ENCODE assay signal across 17 cellular contexts in genomic region chr17:32794533-32795246, GRCh38.
DNase-seq lines count a peak whose midpoint lies in the region; ATAC-seq and TF ChIP-seq lines count a peak whose summit lies in the region.
"Had no signal": no experiment of that assay in that cellular context is flagged by ENCODE, and none has a peak within 500 bp of the region (broad histone marks: within the 10 kb centered on the region; RNA-seq: fewer than 3 reads in every experiment).

No MANE protein-coding gene starts in this region.

- no peaks in the 10 kb centered on the region for H3K27me3 ChIP-seq in SK-N-SH (ENCODE audit: insufficient read depth)
- H3K27me3 ChIP-seq in colonic mucosa = no peaks in the 10 kb centered on the region
- H3K27me3 ChIP-seq in right lobe of liver = no peaks in the 10 kb centered on the region
- H3K27me3 ChIP-seq: BLaER1 had no signal

- H3K27ac ChIP-seq in SK-N-SH (ENCODE audit: low read depth in 2 of 2, low read length in 1 of 2) (no peak overlapping the region), colonic mucosa (peak overlapping the region; percentile 82), right lobe of liver (peak overlapping the region in 2 of 3 donors; percentile 55 to 65)
- H3K27ac ChIP-seq: 22Rv1, BLaER1, lower lobe of right lung had no signal

- no peaks in the 10 kb centered on the region for H3K27me3 Mint-ChIP-seq in activated CD4-positive, alpha-beta memory T cell treated with anti-CD3 and anti-CD28 coated beads, Interleukin-2, amount 10 ng/mL, durations not matched to agents 7 days and 5 days
- H3K27me3 Mint-ChIP-seq: dendritic cell treated with granulocyte-macrophage colony-stimulating factor and Interleukin-4, amounts not matched to agents 40 ng/mL and 50 ng/mL, for 4 days had no signal

- peaks cover 3% of the 10 kb centered on the region for H3K4me1 Mint-ChIP-seq in activated CD4-positive, alpha-beta memory T cell treated with anti-CD3 and anti-CD28 coated beads, Interleukin-2, amount 10 ng/mL, durations not matched to agents 7 days and 5 days
- H3K4me1 Mint-ChIP-seq: activated naive CD8-positive, alpha-beta T cell treated with anti-CD3 and anti-CD28 coated beads for 36 hours; nephron; T-cell had no signal

- ATAC-seq in SK-N-SH treated with all-trans-retinoic acid at 6 μM for 48 hours (peak; percentile 30; the same call in 1 of the 3 replicates), right lobe of liver (peak; percentile 95 to 99 (median 97)), GM19397 (IDR thresholded peaks at IDR 0.05; ENCODE audit: unreplicated experiment) (no peak)
- ATAC-seq: lower lobe of right lung, T-cell had no signal

- CTCF ChIA-PET in SK-N-SH (lab: Yijun Ruan, JAX) = interaction anchor here (1.2 to 2.8 kb wide), 3 partner anchors 12 to 82 kb away, joined by 3 to 28 read pairs (median 5); partner anchors contain the start of gene MYO1D
- CTCF ChIA-PET in activated CD4-positive, alpha-beta memory T cell treated with anti-CD3 and anti-CD28 coated beads, Interleukin-2, amount 10 ng/mL, durations not matched to agents 7 days and 5 days (lab: Charles Lee) = interaction anchor here (1.1 to 2.0 kb wide), 3 partner anchors 12 to 141 kb away, joined by 3 to 7 read pairs (median 5); no protein-coding TSS in a partner anchor

- peaks cover 0 to 8% of the 10 kb centered on the region in 2 experiments; a peak in 2 of 4 replicates for H3K4me1 ChIP-seq in SK-N-SH (ENCODE audit: control insufficient read depth in 1 of 2, insufficient read depth in 2 of 2, low read depth in 1 of 2, low read length in 1 of 2)
- H3K4me1 ChIP-seq in colonic mucosa = peaks cover 6% of the 10 kb centered on the region
- peaks cover 0 to 41% (median 8%) of the 10 kb centered on the region in 4 donors for H3K4me1 ChIP-seq in right lobe of liver
- H3K4me1 ChIP-seq: BLaER1 had no signal

- TF ChIP-seq EP300 in SK-N-SH (IDR thresholded peaks at IDR 0.05; ENCODE audit: borderline replicate concordance in 1 of 2, low read depth in 1 of 2, low read length in 1 of 2) = no peak

- H3K79me2 ChIP-seq in SK-N-SH (ENCODE audit: insufficient read depth) = no peaks in the 10 kb centered on the region

- no peak for TF ChIP-seq POLR2A in right lobe of liver (IDR thresholded peaks at IDR 0.05)

- no peaks in the 10 kb centered on the region for H3K9me2 ChIP-seq in SK-N-SH

- DNase-seq in SK-N-SH (no peak), colonic mucosa (peak; percentile 62), right lobe of liver (peak; percentile 66 to 82 (median 81)), kidney tubule cell (ENCODE audit: low spot score) (no peak)
- DNase-seq in activated CD4-positive, alpha-beta memory T cell treated with anti-CD3 and anti-CD28 coated beads, Interleukin-2, amount 10 ng/mL, durations not matched to agents 7 days and 5 days = no peak
- DNase-seq in activated CD4-positive, CD25-positive, alpha-beta regulatory T cell treated with anti-CD3 and anti-CD28 coated beads, Interleukin-2, amount 50 U/mL, for 72 hours = no peak
- DNase-seq: activated naive CD8-positive, alpha-beta T cell treated with anti-CD3 and anti-CD28 coated beads for 36 hours; lower lobe of right lung; NCI-H1417 treated with DMSO at 0.1 percent for 48 hours; NCI-H2227 treated with DMSO at 0.1 percent for 48 hours; T-cell had no signal

- H3K36me3 Mint-ChIP-seq in activated CD4-positive, alpha-beta memory T cell treated with anti-CD3 and anti-CD28 coated beads, Interleukin-2, amount 10 ng/mL, durations not matched to agents 7 days and 5 days (ENCODE audit: low read depth) = no peaks in the 10 kb centered on the region
- H3K36me3 Mint-ChIP-seq: activated naive CD8-positive, alpha-beta T cell treated with anti-CD3 and anti-CD28 coated beads for 36 hours; T-cell had no signal

- no peak overlapping the region for H3K9ac ChIP-seq in SK-N-SH
- peak overlapping the region in 1 of 2 donors; percentile 36 for H3K9ac ChIP-seq in colonic mucosa (ENCODE audit: low read depth in 2 of 2, low read length in 2 of 2)
- H3K9ac ChIP-seq: BLaER1 had no signal

- no peaks in the 10 kb centered on the region for H4K20me1 ChIP-seq in SK-N-SH (ENCODE audit: insufficient read depth)
- H4K20me1 ChIP-seq: BLaER1 had no signal

- H3F3A ChIP-seq in SK-N-SH (replicated peaks; ENCODE audit: insufficient read depth) = peaks cover 5% of the 10 kb centered on the region

- H3K4me2 ChIP-seq in SK-N-SH = no peak overlapping the region
- H3K4me2 ChIP-seq: BLaER1 had no signal

- intact Hi-C loops in colonic mucosa (cut with DNase I) = no loop called here
- intact Hi-C loops in right lobe of liver (cut with DNase I) = no loop called here

- H3K27ac Mint-ChIP-seq in activated CD4-positive, alpha-beta memory T cell treated with anti-CD3 and anti-CD28 coated beads, Interleukin-2, amount 10 ng/mL, durations not matched to agents 7 days and 5 days = no peak overlapping the region
- H3K27ac Mint-ChIP-seq: activated naive CD8-positive, alpha-beta T cell treated with anti-CD3 and anti-CD28 coated beads for 36 hours; dendritic cell treated with granulocyte-macrophage colony-stimulating factor and Interleukin-4, amounts not matched to agents 40 ng/mL and 50 ng/mL, for 4 days; nephron; T-cell had no signal

- no peak overlapping the region for H2AFZ ChIP-seq in SK-N-SH (ENCODE audit: low read depth)

- H3K9me3 ChIP-seq in SK-N-SH = no peaks in the 10 kb centered on the region
- no peaks in the 10 kb centered on the region for H3K9me3 ChIP-seq in colonic mucosa
- H3K9me3 ChIP-seq in right lobe of liver = no peaks in the 10 kb centered on the region
- H3K9me3 ChIP-seq: BLaER1, lower lobe of right lung had no signal

- no peak for TF ChIP-seq RAD21 in SK-N-SH (IDR thresholded peaks at IDR 0.05; ENCODE audit: low read length)

- 84% methylated on average over 7 of the region's 7 CpGs for WGBS in SK-N-SH (ENCODE audit: low lambda C conversion rate)
- 29% methylated on average over 7 of the region's 7 CpGs for WGBS in right lobe of liver (ENCODE audit: insufficient coverage, low coverage, low lambda C conversion rate, missing lambda C conversion rate)

- H3K4me3 ChIP-seq in SK-N-SH (ENCODE audit: low read depth in 2 of 2, low read length in 1 of 2) (no peak overlapping the region), colonic mucosa (no peak overlapping the region), right lobe of liver (peak overlapping the region in 2 of 3 donors; percentile 20 to 38)
- H3K4me3 ChIP-seq: BLaER1, lower lobe of right lung had no signal

- H3K9me3 Mint-ChIP-seq in activated CD4-positive, alpha-beta memory T cell treated with anti-CD3 and anti-CD28 coated beads, Interleukin-2, amount 10 ng/mL, durations not matched to agents 7 days and 5 days = no peaks in the 10 kb centered on the region
- H3K9me3 Mint-ChIP-seq: activated naive CD8-positive, alpha-beta T cell treated with anti-CD3 and anti-CD28 coated beads for 36 hours; dendritic cell treated with granulocyte-macrophage colony-stimulating factor and Interleukin-4, amounts not matched to agents 40 ng/mL and 50 ng/mL, for 4 days; nephron; T-cell had no signal

- TF ChIP-seq CTCF in SK-N-SH (IDR thresholded peaks at IDR 0.05) (no peak), colonic mucosa (IDR thresholded peaks at IDR 0.05) (no peak), right lobe of liver (IDR thresholded peaks at IDR 0.05) (no peak)

- POLR2A ChIA-PET in SK-N-SH (lab: Yijun Ruan, JAX) = no interaction called here
- POLR2A ChIA-PET in activated CD4-positive, alpha-beta memory T cell treated with anti-CD3 and anti-CD28 coated beads, Interleukin-2, amount 10 ng/mL, durations not matched to agents 7 days and 5 days (lab: Charles Lee) = interaction anchor here (0.5 to 0.8 kb wide), 2 partner anchors 15 to 142 kb away, joined by 3 to 4 read pairs; no protein-coding TSS in a partner anchor

- H3K4me3 Mint-ChIP-seq in activated CD4-positive, alpha-beta memory T cell treated with anti-CD3 and anti-CD28 coated beads, Interleukin-2, amount 10 ng/mL, durations not matched to agents 7 days and 5 days = no peak overlapping the region
- H3K4me3 Mint-ChIP-seq: activated naive CD8-positive, alpha-beta T cell treated with anti-CD3 and anti-CD28 coated beads for 36 hours; dendritic cell treated with granulocyte-macrophage colony-stimulating factor and Interleukin-4, amounts not matched to agents 40 ng/mL and 50 ng/mL, for 4 days; nephron; T-cell had no signal

- H3K36me3 ChIP-seq in SK-N-SH (replicated peaks in 1 of 2; ENCODE audit: control insufficient read depth in 1 of 2, insufficient read depth in 2 of 2, low read length in 1 of 2) (no peaks in the 10 kb centered on the region), colonic mucosa (no peaks in the 10 kb centered on the region), right lobe of liver (no peaks in the 10 kb centered on the region)
- H3K36me3 ChIP-seq: BLaER1, lower lobe of right lung had no signal

TF ChIP-seq in SK-N-SH treated with all-trans-retinoic acid at 6 μM for 48 hours, 23 proteins besides CTCF, POLR2A, EP300 and RAD21 (continues in another document):
- TF ChIP-seq BACH2 (CRISPR knock-in tag; IDR thresholded peaks at IDR 0.05; ENCODE audit: borderline replicate concordance) = no peak
- TF ChIP-seq ZFP3 (CRISPR knock-in tag; IDR thresholded peaks at IDR 0.05) = no peak
- no peak for TF ChIP-seq TOX (CRISPR knock-in tag; IDR thresholded peaks at IDR 0.05; ENCODE audit: borderline replicate concordance)

TF ChIP-seq in SK-N-SH, 30 proteins besides CTCF, POLR2A, EP300 and RAD21 (continues in another document):
- TF ChIP-seq YY1 (IDR thresholded peaks at IDR 0.05; ENCODE audit: low read depth) (no peak), GATA2 (CRISPR knock-in tag; IDR thresholded peaks at IDR 0.05) (no peak)

Comparison
In these comparisons a context has a peak if more than half of its experiments do, and no peak if none do; other contexts are left out.
1. DNase-seq: peak in colonic mucosa (single experiment) and right lobe of liver (3 of 3); none in SK-N-SH (single experiment), kidney tubule cell (single experiment), activated CD4-positive, alpha-beta memory T cell treated with anti-CD3 and anti-CD28 coated beads, Interleukin-2, amount 10 ng/mL, durations not matched to agents 7 days and 5 days (single experiment) and activated CD4-positive, CD25-positive, alpha-beta regulatory T cell treated with anti-CD3 and anti-CD28 coated beads, Interleukin-2, amount 50 U/mL, for 72 hours (single experiment).
2. H3K27ac ChIP-seq: peak in colonic mucosa (single experiment) and right lobe of liver (2 of 3); none in SK-N-SH (0 of 2).
3. H3K4me3 ChIP-seq: peak in right lobe of liver (2 of 3); none in SK-N-SH (0 of 2) and colonic mucosa (single experiment).